In the genomic region with DNA sequence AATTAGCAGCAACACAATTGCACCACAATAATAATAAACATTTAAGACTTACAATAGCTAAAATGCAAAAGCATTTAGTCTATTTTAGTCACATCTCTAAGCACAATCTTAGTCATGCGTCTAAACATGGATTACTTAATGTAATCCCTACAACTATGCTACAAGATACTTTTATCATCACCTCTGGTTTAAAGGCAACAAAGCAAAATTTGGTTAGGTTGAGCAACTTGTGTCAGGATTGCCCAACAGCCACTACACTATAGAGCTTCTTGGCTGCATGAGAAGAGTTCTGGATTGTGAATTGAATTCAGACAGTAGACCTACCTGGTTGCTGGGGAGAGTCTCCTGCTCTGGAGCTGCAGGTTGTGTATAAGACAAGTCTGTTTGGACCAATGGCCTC, we compare ENCODE assay signal across 14 cellular contexts.
"Had no signal": no experiment of that assay in that cellular context is flagged by ENCODE, and none has a peak within 500 bp of the region (broad histone marks: within the 10 kb centered on the region; RNA-seq: fewer than 3 reads in every experiment).

No MANE protein-coding gene starts in this region.

- H3K4me1 ChIP-seq: sigmoid colon had no signal

- H3K27me3 ChIP-seq: hepatocyte, sigmoid colon had no signal

- H3K9me3 ChIP-seq: sigmoid colon had no signal

- H3K36me3 Mint-ChIP-seq: type B pancreatic cell, WTC11 had no signal

- H3K27me3 Mint-ChIP-seq: activated CD4-positive, alpha-beta T cell treated with anti-CD3 and anti-CD28 coated beads, Interleukin-2, amount 10 ng/mL, durations not matched to agents 7 days and 5 days; activated T-helper 17 cell treated with anti-CD3 and anti-CD28 coated beads, Interleukin-2, amount 50 U/mL, for 72 hours; type B pancreatic cell had no signal

- H3K36me3 ChIP-seq: sigmoid colon had no signal

- ATAC-seq: activated T-helper 17 cell treated with anti-CD3 and anti-CD28 coated beads, Interleukin-2, amount 50 U/mL, for 72 hours; left ventricle myocardium superior; WTC11 had no signal

- H3K4me3 ChIP-seq: hepatocyte, sigmoid colon had no signal

- H3K27ac Mint-ChIP-seq: activated CD4-positive, alpha-beta T cell treated with anti-CD3 and anti-CD28 coated beads, Interleukin-2, amount 10 ng/mL, durations not matched to agents 7 days and 5 days; activated naive CD4-positive, alpha-beta T cell treated with anti-CD3 and anti-CD28 coated beads for 36 hours; activated T-helper 17 cell treated with anti-CD3 and anti-CD28 coated beads, Interleukin-2, amount 50 U/mL, for 72 hours; type B pancreatic cell; WTC11 had no signal

- DNase-seq: activated CD4-positive, alpha-beta T cell treated with anti-CD3 and anti-CD28 coated beads, Interleukin-2, amount 10 ng/mL, durations not matched to agents 7 days and 5 days; activated CD8-positive, alpha-beta memory T cell treated with anti-CD3 and anti-CD28 coated beads for 24 hours; activated naive CD4-positive, alpha-beta T cell treated with anti-CD3 and anti-CD28 coated beads for 36 hours; cerebellar nuclear complex; left ventricle myocardium superior; mesenchymal stem cell; sigmoid colon; stimulated activated CD4-positive, alpha-beta T cell treated with anti-CD3 and anti-CD28 coated beads, Interleukin-12 subunit alpha, Interleukin-12 subunit beta, amount 100 ng/mL, for 4 hours; stimulated activated naive CD4-positive, alpha-beta T cell; substantia nigra had no signal

- H3K4me1 Mint-ChIP-seq: activated CD4-positive, alpha-beta T cell treated with anti-CD3 and anti-CD28 coated beads, Interleukin-2, amount 10 ng/mL, durations not matched to agents 7 days and 5 days; activated T-helper 17 cell treated with anti-CD3 and anti-CD28 coated beads, Interleukin-2, amount 50 U/mL, for 72 hours had no signal

- H3K4me3 Mint-ChIP-seq: activated CD4-positive, alpha-beta T cell treated with anti-CD3 and anti-CD28 coated beads, Interleukin-2, amount 10 ng/mL, durations not matched to agents 7 days and 5 days; activated naive CD4-positive, alpha-beta T cell treated with anti-CD3 and anti-CD28 coated beads for 36 hours; activated T-helper 17 cell treated with anti-CD3 and anti-CD28 coated beads, Interleukin-2, amount 50 U/mL, for 72 hours; type B pancreatic cell; WTC11 had no signal

- H3K27ac ChIP-seq: hepatocyte, sigmoid colon had no signal

- H3K9me3 Mint-ChIP-seq: activated CD4-positive, alpha-beta T cell treated with anti-CD3 and anti-CD28 coated beads, Interleukin-2, amount 10 ng/mL, durations not matched to agents 7 days and 5 days; activated naive CD4-positive, alpha-beta T cell treated with anti-CD3 and anti-CD28 coated beads for 36 hours; activated T-helper 17 cell treated with anti-CD3 and anti-CD28 coated beads, Interleukin-2, amount 50 U/mL, for 72 hours; type B pancreatic cell; WTC11 had no signal
